Comparison of ENCODE assay signal across 10 cellular contexts in the genomic region with DNA sequence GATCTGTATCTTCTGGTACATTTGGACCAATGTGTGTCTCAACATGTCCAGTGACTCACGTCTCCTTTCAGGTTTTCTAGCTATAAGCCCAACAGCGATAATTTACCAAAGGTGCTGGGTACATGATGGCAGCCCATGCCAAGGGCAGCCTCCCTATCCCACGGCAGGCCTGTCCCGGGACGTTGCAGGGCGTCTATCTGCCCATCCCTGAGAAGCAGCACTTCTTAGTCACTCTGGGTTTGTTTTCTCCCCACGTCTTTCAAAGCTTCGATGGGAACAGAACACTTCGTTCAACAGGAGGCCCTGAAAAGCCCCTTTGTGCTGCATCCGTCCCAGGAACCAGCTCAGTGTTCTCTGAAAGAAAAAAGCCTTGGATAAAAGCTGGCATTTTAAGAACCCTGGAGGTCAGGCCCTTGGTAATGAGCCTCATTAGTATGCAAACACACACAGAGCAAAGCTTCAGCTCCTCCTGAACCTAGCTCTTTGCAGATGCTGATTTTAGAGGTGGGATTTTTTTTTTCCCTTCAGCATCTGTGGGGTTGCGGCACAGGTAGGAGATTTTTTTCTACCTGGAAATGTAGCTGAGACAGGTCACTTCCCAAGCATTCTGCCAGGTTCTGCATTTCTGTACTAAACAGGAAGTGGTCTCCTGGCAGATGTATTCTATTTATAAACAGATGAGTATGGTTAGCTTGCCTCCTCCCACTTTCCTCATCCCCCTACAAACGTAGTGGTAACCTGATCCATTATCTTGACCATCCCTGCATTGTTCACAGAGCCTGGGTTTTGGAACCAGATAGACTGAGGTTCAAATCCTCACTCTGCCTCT. TPM values are rescaled to one million over a fixed set of nuclear protein-coding genes. Genes with fewer than 3 reads are reported as not detected.
DNase-seq lines count a peak whose midpoint lies in the region; ATAC-seq and TF ChIP-seq lines count a peak whose summit lies in the region.
"Had no signal": no experiment of that assay in that cellular context is flagged by ENCODE, and none has a peak within 500 bp of the region (broad histone marks: within the 10 kb centered on the region; RNA-seq: fewer than 3 reads in every experiment).

No MANE protein-coding gene starts in this region.

- CTCF ChIA-PET in CD4-positive, alpha-beta memory T cell (lab: Charles Lee; ENCODE audit: partially characterized antibody): interaction anchor here (0.6 to 2.4 kb wide), 7 partner anchors 15 to 954 kb away, joined by 3 to 11 read pairs (median 5); no protein-coding TSS in a partner anchor
- CTCF ChIA-PET in mammary epithelial cell (lab: Charles Lee; ENCODE audit: low non-redundant PET): interaction anchor here (0.6 kb wide), 1 partner anchor 61 kb away, joined by 3 read pairs; no protein-coding TSS in a partner anchor

- WGBS in mammary epithelial cell (ENCODE audit: low coverage, missing lambda C conversion rate): 3% methylated on average over 9 of the region's 12 CpGs

- H3K36me3 ChIP-seq in CD4-positive, alpha-beta memory T cell (ENCODE audit: insufficient read depth, low read length): no peaks in the 10 kb centered on the region
- H3K36me3 ChIP-seq in Karpas-422 (ENCODE audit: insufficient read depth, low read length) (no peaks in the 10 kb centered on the region), mammary epithelial cell (ENCODE audit: insufficient read depth, low read length) (no peaks in the 10 kb centered on the region)

- no peaks in the 10 kb centered on the region for H3K36me3 Mint-ChIP-seq in CD4-positive, alpha-beta memory T cell
- H3K36me3 Mint-ChIP-seq in memory B cell: no peaks in the 10 kb centered on the region

- no peak for TF ChIP-seq CTCF in mammary epithelial cell (conservative IDR thresholded peaks at IDR 0.05 in 1 of 2, IDR thresholded peaks at IDR 0.05 in 1 of 2; ENCODE audit: extremely low read depth in 1 of 2, insufficient read depth in 1 of 2, low read depth in 1 of 2, low read length in 2 of 2)

- H2AFZ ChIP-seq in Karpas-422 (ENCODE audit: low read length): no peak overlapping the region
- peak overlapping the region; percentile 91 for H2AFZ ChIP-seq in mammary epithelial cell (ENCODE audit: low read depth, low read length)

- in situ Hi-C loops in mammary epithelial cell (cut with MboI; ENCODE audit: low sequenced_read_pairs in 2 of 2): no loop called here

- H3K27me3 Mint-ChIP-seq in CD4-positive, alpha-beta memory T cell: peaks cover 0 to 6% of the 10 kb centered on the region in 2 donors
- peaks cover 7% of the 10 kb centered on the region for H3K27me3 Mint-ChIP-seq in memory B cell

- TSS peak; percentile 97 for BruUV-seq in mammary epithelial cell (replicated peaks; lab: Mats Ljungman, UMichigan)

- H3K27me3 ChIP-seq in CD4-positive, alpha-beta memory T cell (ENCODE audit: insufficient read depth, low read length): no peaks in the 10 kb centered on the region
- H3K27me3 ChIP-seq in Karpas-422 (ENCODE audit: low read length) (no peaks in the 10 kb centered on the region), mammary epithelial cell (ENCODE audit: insufficient read depth, low read length) (no peaks in the 10 kb centered on the region)

- no peaks in the 10 kb centered on the region for H3K79me2 ChIP-seq in Karpas-422 (ENCODE audit: low read length)
- no peaks in the 10 kb centered on the region for H3K79me2 ChIP-seq in mammary epithelial cell (ENCODE audit: insufficient read depth, low read length)

- ATAC-seq in memory B cell (ENCODE audit: low read depth): peak; percentile 34
- ATAC-seq in HG03442 (IDR thresholded peaks at IDR 0.05; ENCODE audit: unreplicated experiment): no peak
- ATAC-seq in GM19023 (IDR thresholded peaks at IDR 0.05; ENCODE audit: unreplicated experiment): no peak
- no peak for ATAC-seq in HG02884 (IDR thresholded peaks at IDR 0.05; ENCODE audit: unreplicated experiment)

- H4K20me1 ChIP-seq in Karpas-422 (ENCODE audit: insufficient read depth, low read depth, low read length) (no peaks in the 10 kb centered on the region), mammary epithelial cell (ENCODE audit: insufficient read depth, low read length) (no peaks in the 10 kb centered on the region)

- H3K9me3 ChIP-seq in CD4-positive, alpha-beta memory T cell (ENCODE audit: control insufficient read depth in 1 of 2, low read length in 2 of 2): no peaks in the 10 kb centered on the region
- no peaks in the 10 kb centered on the region for H3K9me3 ChIP-seq in Karpas-422 (ENCODE audit: low read length)
- H3K9me3 ChIP-seq in mammary epithelial cell (replicated peaks; ENCODE audit: insufficient read depth, low read length): no peaks in the 10 kb centered on the region

- POLR2A ChIA-PET in CD4-positive, alpha-beta memory T cell (lab: Charles Lee; ENCODE audit: partially characterized antibody): interaction anchor here (1.2 to 1.5 kb wide), 2 partner anchors 17 to 96 kb away, joined by 3 to 4 read pairs; a partner anchor contains a TSS

- H3K9ac ChIP-seq in Karpas-422 (ENCODE audit: low read length) (no peak overlapping the region), mammary epithelial cell (ENCODE audit: insufficient read depth, low read length) (peak overlapping the region; percentile 56)

- no peak for DNase-seq in CD4-positive, alpha-beta memory T cell
- DNase-seq in Karpas-422 (no peak), mammary epithelial cell (peak; percentile 82), memory B cell (ENCODE audit: low spot score in 2 of 2) (no peak)
- DNase-seq in activated naive CD4-positive, alpha-beta T cell treated with anti-CD3 and anti-CD28 coated beads, Interleukin-2, amount 50 U/mL, for 16 hours: no peak
- DNase-seq: activated B cell treated with CpG ODN at 0.5 μM for 24 hours had no signal

- H3K4me3 ChIP-seq in CD4-positive, alpha-beta memory T cell (ENCODE audit: low read length in 2 of 2): no peak overlapping the region
- no peak overlapping the region for H3K4me3 ChIP-seq in Karpas-422 (ENCODE audit: low read length)
- peak overlapping the region in 1 of 3 experiments; percentile 29 for H3K4me3 ChIP-seq in mammary epithelial cell (replicated peaks in 1 of 3; ENCODE audit: insufficient read depth in 1 of 3, low read depth in 2 of 3, low read length in 3 of 3)

- dilution Hi-C loops in mammary epithelial cell (cut with HindIII; ENCODE audit: low sequenced_read_pairs): loop anchor here (5.0 kb wide), 1 partner anchor 60 kb away; a partner anchor contains a TSS

- H3K9me3 Mint-ChIP-seq in CD4-positive, alpha-beta memory T cell: no peaks in the 10 kb centered on the region
- H3K9me3 Mint-ChIP-seq in memory B cell: peaks cover 3% of the 10 kb centered on the region
- H3K9me3 Mint-ChIP-seq: activated B cell treated with CpG ODN at 0.5 μM for 24 hours had no signal

- intact Hi-C loops in CD4-positive, alpha-beta memory T cell (cut with micrococcal nuclease): no loop called here
- intact Hi-C loops in mammary epithelial cell (cut with micrococcal nuclease): no loop called here

- peaks cover 16% of the 10 kb centered on the region for H3K4me1 ChIP-seq in CD4-positive, alpha-beta memory T cell (ENCODE audit: insufficient read depth, low read length)
- peaks cover 11% of the 10 kb centered on the region for H3K4me1 ChIP-seq in Karpas-422 (ENCODE audit: low read length)
- H3K4me1 ChIP-seq in mammary epithelial cell (ENCODE audit: insufficient read depth, low read length): peaks cover 35% of the 10 kb centered on the region

- peak overlapping the region in 6 of 7 donors; percentile 10 to 74 (median 46) for H3K27ac Mint-ChIP-seq in CD4-positive, alpha-beta memory T cell
- no peak overlapping the region for H3K27ac Mint-ChIP-seq in memory B cell
- H3K27ac Mint-ChIP-seq: activated B cell treated with CpG ODN at 0.5 μM for 24 hours had no signal

- H3K4me2 ChIP-seq in Karpas-422 (ENCODE audit: low read depth, low read length, poor library complexity, severe bottlenecking) (peak overlapping the region; percentile 8), mammary epithelial cell (ENCODE audit: insufficient read depth, low read depth, low read length) (peak overlapping the region; percentile 68)

- peak overlapping the region in 4 of 8 donors; percentile 41 to 61 (median 52) for H3K4me3 Mint-ChIP-seq in CD4-positive, alpha-beta memory T cell
- H3K4me3 Mint-ChIP-seq in memory B cell: no peak overlapping the region
- H3K4me3 Mint-ChIP-seq: activated B cell treated with CpG ODN at 0.5 μM for 24 hours had no signal

- peaks cover 8 to 23% (median 14%) of the 10 kb centered on the region in 4 donors for H3K4me1 Mint-ChIP-seq in CD4-positive, alpha-beta memory T cell
- peaks cover 7% of the 10 kb centered on the region for H3K4me1 Mint-ChIP-seq in memory B cell

- H3K27ac ChIP-seq in CD4-positive, alpha-beta memory T cell (ENCODE audit: low read depth, low read length): no peak overlapping the region
- H3K27ac ChIP-seq in Karpas-422 (ENCODE audit: low read length) (no peak overlapping the region), mammary epithelial cell (ENCODE audit: insufficient read depth, low read depth, low read length) (peak overlapping the region; percentile 84)

- no peaks in the 10 kb centered on the region for H3K9me2 ChIP-seq in Karpas-422 (replicated peaks; ENCODE audit: insufficient read depth, low read length)

RNA-seq across cellular contexts. Expression of a gene that starts 17.5 kb away (rescaled TPM):
- total RNA-seq in CD4-positive, alpha-beta memory T cell: not detected
- polyA plus RNA-seq in CD4-positive, alpha-beta memory T cell: not detected
- not detected in 2 replicates for total RNA-seq in Karpas-422 (2014; rRNA removed; shearing (Covaris generic); ENCODE audit: low replicate concordance)
- not detected for total RNA-seq in mammary epithelial cell
- not detected for polyA plus RNA-seq in mammary epithelial cell
- polyA minus RNA-seq in mammary epithelial cell: not detected
- total RNA-seq: activated B cell treated with CpG ODN at 0.5 μM for 24 hours, skeletal muscle tissue had no signal

RNA-seq across cellular contexts. Expression of a gene that starts 27.5 kb away (rescaled TPM):
- total RNA-seq in CD4-positive, alpha-beta memory T cell: 10 to 100 TPM; 95.8 to 96.0 TPM
- 10 to 100 TPM; 36.6 to 39.2 TPM for polyA plus RNA-seq in CD4-positive, alpha-beta memory T cell
- 55.5 and 66.2 TPM in 2 replicates for total RNA-seq in Karpas-422 (2014; rRNA removed; shearing (Covaris generic); ENCODE audit: low replicate concordance)
- total RNA-seq in mammary epithelial cell: 10 to 100 TPM; 46.5 to 60.0 TPM
- polyA plus RNA-seq in mammary epithelial cell: 39.3 TPM
- polyA minus RNA-seq in mammary epithelial cell: 130 TPM

RNA-seq across cellular contexts. Expression of a gene that starts 42.0 kb away (rescaled TPM):
- not detected for total RNA-seq in CD4-positive, alpha-beta memory T cell
- 1 to 10 TPM in 1 of 2 donors, not detected in 1; 1.1 TPM for polyA plus RNA-seq in CD4-positive, alpha-beta memory T cell
- total RNA-seq in Karpas-422 (2014; rRNA removed; shearing (Covaris generic); ENCODE audit: low replicate concordance): not detected in 2 replicates
- not detected for total RNA-seq in mammary epithelial cell
- not detected for polyA plus RNA-seq in mammary epithelial cell
- not detected for polyA minus RNA-seq in mammary epithelial cell
- total RNA-seq: activated B cell treated with CpG ODN at 0.5 μM for 24 hours had no signal
